ENCODE assay signal across 23 cellular contexts in the genomic region with DNA sequence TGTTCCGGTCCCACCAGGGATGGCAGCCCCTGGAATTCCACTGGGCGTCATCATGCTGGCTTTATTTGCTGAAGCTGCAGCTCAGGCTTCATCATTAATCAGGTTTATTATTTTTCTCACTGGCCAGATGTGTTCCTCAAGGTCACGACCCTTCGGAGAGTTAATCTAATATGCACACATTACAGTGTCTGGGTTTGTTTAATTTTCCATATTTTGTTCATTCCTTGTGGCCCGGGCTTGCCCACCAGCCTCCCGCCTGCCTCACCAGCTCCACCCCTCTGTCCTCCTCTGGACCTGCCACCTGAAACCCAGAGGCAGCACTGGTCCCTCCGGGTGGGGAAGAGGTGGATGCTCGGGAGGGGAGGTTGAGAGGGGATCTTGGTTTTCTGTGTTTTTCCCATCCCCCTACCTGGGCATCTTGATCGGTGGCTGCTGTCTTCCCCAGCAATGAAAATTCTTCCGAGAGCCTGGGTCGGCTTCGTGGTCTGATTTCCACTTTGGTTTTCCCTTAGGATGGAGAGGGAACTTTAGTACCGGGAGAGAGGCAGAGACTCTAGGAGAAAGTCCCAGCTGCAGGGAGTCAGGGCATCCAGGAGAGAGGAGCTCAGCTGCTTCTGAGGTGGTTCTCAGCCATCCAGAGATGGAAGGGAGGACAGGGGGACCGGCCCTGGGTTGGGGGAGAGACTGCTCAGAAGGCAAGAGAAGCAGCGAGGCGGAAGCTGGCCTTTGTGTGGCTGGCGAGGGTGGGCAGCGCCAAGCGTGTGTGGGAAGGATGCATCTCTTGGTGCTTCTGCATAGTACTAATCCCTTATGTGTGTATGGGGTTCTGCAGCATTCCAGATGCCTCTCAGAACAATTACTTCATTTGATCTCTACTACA. TPM values are rescaled to one million over a fixed set of nuclear protein-coding genes. Genes with fewer than 3 reads are reported as not detected.
A peak's percentile ranks its signal among the peaks of the same experiment; 100 is the strongest.
DNase-seq lines count a peak whose midpoint lies in the region; ATAC-seq and TF ChIP-seq lines count a peak whose summit lies in the region.
"Had no signal": no experiment of that assay in that cellular context is flagged by ENCODE, and none has a peak within 500 bp of the region (broad histone marks: within the 10 kb centered on the region; RNA-seq: fewer than 3 reads in every experiment).

No MANE protein-coding gene starts in this region.

- TF ChIP-seq RAD21 in SK-N-SH (IDR thresholded peaks at IDR 0.05; ENCODE audit: low read length) = no peak

- no peaks in the 10 kb centered on the region for H4K20me1 ChIP-seq in SK-N-SH (ENCODE audit: insufficient read depth)

- ATAC-seq in GM18520 (IDR thresholded peaks at IDR 0.05; ENCODE audit: unreplicated experiment) = no peak
- no peak for ATAC-seq in activated CD8-positive, alpha-beta T cell treated with anti-CD3 and anti-CD28 coated beads for 36 hours
- no peak for ATAC-seq in GM21360 (IDR thresholded peaks at IDR 0.05; ENCODE audit: unreplicated experiment)
- ATAC-seq: body of pancreas; gastrocnemius medialis; Panc1; stimulated activated naive B cell treated with anti-CD40 and anti-IgM and Interleukin-4, amounts not matched to agents 10 μg/mL and 1 μg/mL and 100 μg/mL, for 72 hours had no signal

- peak in 1 of 2 experiments; percentile 81; a peak in 2 of 4 replicates for TF ChIP-seq EP300 in SK-N-SH (IDR thresholded peaks at IDR 0.05; ENCODE audit: borderline replicate concordance in 1 of 2, low read depth in 1 of 2, low read length in 1 of 2)

- H4K91ac ChIP-seq in mesenchymal stem cell (ENCODE audit: low read length) = peak overlapping the region; percentile 23

- peaks cover 16% of the 10 kb centered on the region for H3K4me1 Mint-ChIP-seq in progenitor cell of endocrine pancreas (ENCODE audit: low read depth)
- H3K4me1 Mint-ChIP-seq in activated CD8-positive, alpha-beta T cell treated with anti-CD3 and anti-CD28 coated beads for 36 hours (ENCODE audit: low read depth) = no peaks in the 10 kb centered on the region

- H3K27me3 Mint-ChIP-seq in progenitor cell of endocrine pancreas = peaks cover 81% of the 10 kb centered on the region
- H3K27me3 Mint-ChIP-seq in activated CD8-positive, alpha-beta T cell treated with anti-CD3 and anti-CD28 coated beads for 36 hours = peaks cover 50% of the 10 kb centered on the region

- 0 out of 4 replicates have a peak overlapping the region, but pooled peaks of 1 of the 2 experiments have one; percentile 8 for H3K27ac ChIP-seq in SK-N-SH (ENCODE audit: low read depth in 2 of 2, low read length in 1 of 2)
- no peak overlapping the region for H3K27ac ChIP-seq in mesenchymal stem cell (ENCODE audit: low read length, poor library complexity, severe bottlenecking)
- H3K27ac ChIP-seq: body of pancreas, esophagus squamous epithelium, gastrocnemius medialis, SJSA1, skin epidermis, thoracic aorta had no signal

- in situ Hi-C loops in GM13976 (cut with MboI; ENCODE audit: low sequenced_read_pairs, unreplicated experiment) = loop anchor here (25.0 kb wide), 2 partner anchors 599 to 674 kb away; partner anchors contain the start of gene TECTA

- no peak overlapping the region for H3K27ac Mint-ChIP-seq in progenitor cell of endocrine pancreas
- no peak overlapping the region for H3K27ac Mint-ChIP-seq in activated CD8-positive, alpha-beta T cell treated with anti-CD3 and anti-CD28 coated beads for 36 hours
- H3K27ac Mint-ChIP-seq: activated CD4-positive, alpha-beta T cell treated with anti-CD3 and anti-CD28 coated beads, Interleukin-2, amount 10 ng/mL, durations not matched to agents 7 days and 5 days; stimulated activated naive B cell treated with anti-CD40 and anti-IgM and Interleukin-4, amounts not matched to agents 10 μg/mL and 1 μg/mL and 100 μg/mL, for 72 hours had no signal

- H3K4me2 ChIP-seq in SK-N-SH = no peak overlapping the region
- no peak overlapping the region for H3K4me2 ChIP-seq in mesenchymal stem cell (ENCODE audit: low read length, poor library complexity, severe bottlenecking)

- no peaks in the 10 kb centered on the region for H3K79me2 ChIP-seq in SK-N-SH (ENCODE audit: insufficient read depth)

- H3K9me3 ChIP-seq in SK-N-SH (no peaks in the 10 kb centered on the region), mesenchymal stem cell (ENCODE audit: control insufficient read depth, low read length) (no peaks in the 10 kb centered on the region)
- H3K9me3 ChIP-seq: body of pancreas, esophagus squamous epithelium, gastrocnemius medialis, SJSA1, thoracic aorta had no signal

- H3K27me3 ChIP-seq in SK-N-SH (ENCODE audit: insufficient read depth) (peaks cover 18% of the 10 kb centered on the region; the same call in 1 of the 2 replicates), mesenchymal stem cell (ENCODE audit: control insufficient read depth in 1 of 2, insufficient read depth in 1 of 2, low read length in 2 of 2) (peaks cover 20 to 77% of the 10 kb centered on the region in 2 experiments)
- H3K27me3 ChIP-seq: SJSA1 had no signal

- no peak overlapping the region for H2BK120ac ChIP-seq in mesenchymal stem cell (ENCODE audit: low read depth, low read length)

- H3K36me3 ChIP-seq in SK-N-SH (replicated peaks in 1 of 2; ENCODE audit: control insufficient read depth in 1 of 2, insufficient read depth in 2 of 2, low read length in 1 of 2) (no peaks in the 10 kb centered on the region), mesenchymal stem cell (ENCODE audit: control insufficient read depth in 1 of 2, insufficient read depth in 2 of 2, low read depth in 1 of 2, low read length in 2 of 2) (no peaks in the 10 kb centered on the region)
- H3K36me3 ChIP-seq: esophagus squamous epithelium, gastrocnemius medialis, SJSA1, thoracic aorta had no signal

- H3K4me1 ChIP-seq in SK-N-SH (ENCODE audit: control insufficient read depth in 1 of 2, insufficient read depth in 2 of 2, low read depth in 1 of 2, low read length in 1 of 2) (peaks cover 0 to 37% of the 10 kb centered on the region in 2 experiments; a peak in 1 of 4 replicates), mesenchymal stem cell (ENCODE audit: control insufficient read depth, insufficient read depth, low read depth, low read length) (peaks cover 23% of the 10 kb centered on the region)
- H3K4me1 ChIP-seq: body of pancreas, gastrocnemius medialis had no signal

- H3K9ac ChIP-seq in SK-N-SH = no peak overlapping the region
- H3K9ac ChIP-seq in mesenchymal stem cell (ENCODE audit: low read length) = no peak overlapping the region

- no peak overlapping the region for H2AFZ ChIP-seq in SK-N-SH (ENCODE audit: low read depth)
- no peak overlapping the region for H2AFZ ChIP-seq in mesenchymal stem cell (ENCODE audit: low read depth, low read length)

- WGBS in SK-N-SH (ENCODE audit: low lambda C conversion rate) = 73% methylated on average over 19 of the region's 19 CpGs
- WGBS in mesenchymal stem cell = 88% methylated on average over 14 of the region's 19 CpGs

- H3K4me3 Mint-ChIP-seq in progenitor cell of endocrine pancreas (ENCODE audit: low read depth) = peak overlapping the region; percentile 59
- no peak overlapping the region for H3K4me3 Mint-ChIP-seq in activated CD8-positive, alpha-beta T cell treated with anti-CD3 and anti-CD28 coated beads for 36 hours
- H3K4me3 Mint-ChIP-seq: activated CD4-positive, alpha-beta T cell treated with anti-CD3 and anti-CD28 coated beads, Interleukin-2, amount 10 ng/mL, durations not matched to agents 7 days and 5 days had no signal

- H3F3A ChIP-seq in SK-N-SH (replicated peaks; ENCODE audit: insufficient read depth) = no peaks in the 10 kb centered on the region

- no peaks in the 10 kb centered on the region for H3K9me3 Mint-ChIP-seq in progenitor cell of endocrine pancreas (ENCODE audit: low read depth)
- no peaks in the 10 kb centered on the region for H3K9me3 Mint-ChIP-seq in activated CD8-positive, alpha-beta T cell treated with anti-CD3 and anti-CD28 coated beads for 36 hours
- H3K9me3 Mint-ChIP-seq: activated CD4-positive, alpha-beta T cell treated with anti-CD3 and anti-CD28 coated beads, Interleukin-2, amount 10 ng/mL, durations not matched to agents 7 days and 5 days; stimulated activated naive B cell treated with anti-CD40 and anti-IgM and Interleukin-4, amounts not matched to agents 10 μg/mL and 1 μg/mL and 100 μg/mL, for 72 hours had no signal

- H3K4me3 ChIP-seq in SK-N-SH (ENCODE audit: low read depth in 2 of 2, low read length in 1 of 2) (no peak overlapping the region), mesenchymal stem cell (ENCODE audit: insufficient read depth in 1 of 2, low read depth in 1 of 2, low read length in 2 of 2) (no peak overlapping the region)
- H3K4me3 ChIP-seq: body of pancreas, esophagus squamous epithelium, gastrocnemius medialis, SJSA1, skin epidermis, thoracic aorta had no signal

- H3K79me1 ChIP-seq in mesenchymal stem cell (replicated peaks; ENCODE audit: low read length, poor library complexity, severe bottlenecking) = no peaks in the 10 kb centered on the region

- no peak overlapping the region for H3K18ac ChIP-seq in mesenchymal stem cell (ENCODE audit: low read depth in 1 of 2, low read length in 2 of 2)

- H2BK12ac ChIP-seq in mesenchymal stem cell (ENCODE audit: low read length in 2 of 2) = no peak overlapping the region

- H2BK5ac ChIP-seq in mesenchymal stem cell (ENCODE audit: low read depth, low read length, poor library complexity, severe bottlenecking) = no peak overlapping the region

- H3K36me3 Mint-ChIP-seq in progenitor cell of endocrine pancreas (ENCODE audit: insufficient read depth) = no peaks in the 10 kb centered on the region
- no peaks in the 10 kb centered on the region for H3K36me3 Mint-ChIP-seq in activated CD8-positive, alpha-beta T cell treated with anti-CD3 and anti-CD28 coated beads for 36 hours (ENCODE audit: low read depth)
- H3K36me3 Mint-ChIP-seq: stimulated activated naive B cell treated with anti-CD40 and anti-IgM and Interleukin-4, amounts not matched to agents 10 μg/mL and 1 μg/mL and 100 μg/mL, for 72 hours had no signal

- peak; percentile 36 for DNase-seq in GM13976 (ENCODE audit: low spot score)
- DNase-seq in SK-N-SH = peak; percentile 76
- no peak for DNase-seq in mesenchymal stem cell
- DNase-seq in progenitor cell of endocrine pancreas (ENCODE audit: low spot score, unreplicated experiment) = no peak
- no peak for DNase-seq in NCI-H1436 treated with DMSO at 0.1 percent for 48 hours (lab: John Stamatoyannopoulos, UW)
- DNase-seq in activated CD8-positive, alpha-beta T cell treated with anti-CD3 and anti-CD28 coated beads for 36 hours = no peak
- DNase-seq: activated CD4-positive, alpha-beta T cell treated with anti-CD3 and anti-CD28 coated beads, Interleukin-2, amount 10 ng/mL, durations not matched to agents 7 days and 5 days; body of pancreas; DMS79 treated with DMSO at 0.1 percent for 48 hours; esophagus squamous epithelium; gastrocnemius medialis; islet precursor cell; NCI-H1092; NCI-H2029; stimulated activated CD4-positive, alpha-beta T cell treated with anti-CD3 and anti-CD28 coated beads, Interleukin-2, amount 100 ng/mL, for 24 hours; stimulated activated naive B cell treated with anti-CD40 and anti-IgM and Interleukin-4, amounts not matched to agents 10 μg/mL and 1 μg/mL and 100 μg/mL, for 72 hours; T-helper 2 cell had no signal

- CTCF ChIA-PET in SK-N-SH (lab: Yijun Ruan, JAX) = interaction anchor here (0.6 to 8.8 kb wide), 27 partner anchors 11 to 716 kb away, joined by 3 to 168 read pairs (median 3); no protein-coding TSS in a partner anchor
- CTCF ChIA-PET in activated CD8-positive, alpha-beta T cell treated with anti-CD3 and anti-CD28 coated beads for 36 hours (lab: Charles Lee) = no interaction called here

- no peak overlapping the region for H2BK15ac ChIP-seq in mesenchymal stem cell (ENCODE audit: low read depth, poor library complexity, severe bottlenecking)

- no peak for TF ChIP-seq CTCF in GM13976 (IDR thresholded peaks at IDR 0.05; ENCODE audit: borderline replicate concordance, control extremely low read depth, extremely low read depth, insufficient read depth, missing control alignments)
- no peak for TF ChIP-seq CTCF in SK-N-SH (IDR thresholded peaks at IDR 0.05)
- TF ChIP-seq CTCF in progenitor cell of endocrine pancreas (IDR thresholded peaks at IDR 0.05; ENCODE audit: unreplicated experiment) = no peak
- TF ChIP-seq CTCF in activated CD8-positive, alpha-beta T cell treated with anti-CD3 and anti-CD28 coated beads for 36 hours (IDR thresholded peaks at IDR 0.05) = no peak

- POLR2A ChIA-PET in SK-N-SH (lab: Yijun Ruan, JAX) = no interaction called here
- POLR2A ChIA-PET in activated CD8-positive, alpha-beta T cell treated with anti-CD3 and anti-CD28 coated beads for 36 hours (lab: Charles Lee) = no interaction called here

- H3K9me2 ChIP-seq in SK-N-SH = no peaks in the 10 kb centered on the region

- no peak overlapping the region for H3K23ac ChIP-seq in mesenchymal stem cell (ENCODE audit: low read length in 2 of 2)

- no peak overlapping the region for H2AK5ac ChIP-seq in mesenchymal stem cell (ENCODE audit: low read length, severe bottlenecking)

- H3K4ac ChIP-seq in mesenchymal stem cell (ENCODE audit: low read depth in 1 of 2, low read length in 2 of 2) = no peak overlapping the region

- H4K8ac ChIP-seq in mesenchymal stem cell (ENCODE audit: low read length) = no peak overlapping the region

- no peak overlapping the region for H3K14ac ChIP-seq in mesenchymal stem cell (ENCODE audit: low read length in 2 of 2)

- intact Hi-C loops in activated CD8-positive, alpha-beta T cell treated with anti-CD3 and anti-CD28 coated beads for 36 hours (cut with micrococcal nuclease) = loop anchor here (10.0 kb wide), 2 partner anchors 441 to 681 kb away; no protein-coding TSS in a partner anchor

RNA-seq across cellular contexts. Expression of gene GRIK4, which starts 2.1 kb away (rescaled TPM):
- polyA plus RNA-seq in SK-N-SH (2012; rRNA removed) = 0.02 and 0.03 TPM in 2 replicates
- polyA plus RNA-seq in SK-N-SH (2012; cell fraction: cytosol; rRNA removed) = 0.01 and 0.04 TPM in 2 replicates
- polyA plus RNA-seq in SK-N-SH (2012; cell fraction: nucleus; rRNA removed) = 0.04 TPM in 2 replicates
- 0.26 TPM for polyA plus RNA-seq in mesenchymal stem cell (2013, experiment 1 of 2)
- 0.23 TPM for polyA plus RNA-seq in mesenchymal stem cell (2013, experiment 2 of 2)
- total RNA-seq in progenitor cell of endocrine pancreas = 0.13 TPM in 1 of 2 replicates, not detected in the other
- total RNA-seq in activated CD8-positive, alpha-beta T cell treated with anti-CD3 and anti-CD28 coated beads for 36 hours = not detected
- total RNA-seq: activated CD4-positive, alpha-beta T cell treated with anti-CD3 and anti-CD28 coated beads, Interleukin-2, amount 10 ng/mL, durations not matched to agents 7 days and 5 days; body of pancreas; SJSA1; thoracic aorta had no signal

Comparison
In these comparisons a context has a peak if more than half of its experiments do, and no peak if none do; other contexts are left out.
1. DNase-seq: peak in GM13976 (single experiment) and SK-N-SH (single experiment); none in mesenchymal stem cell (single experiment), progenitor cell of endocrine pancreas (single experiment), NCI-H1436 treated with DMSO at 0.1 percent for 48 hours (single experiment) and activated CD8-positive, alpha-beta T cell treated with anti-CD3 and anti-CD28 coated beads for 36 hours (single experiment).